In the genomic region with DNA sequence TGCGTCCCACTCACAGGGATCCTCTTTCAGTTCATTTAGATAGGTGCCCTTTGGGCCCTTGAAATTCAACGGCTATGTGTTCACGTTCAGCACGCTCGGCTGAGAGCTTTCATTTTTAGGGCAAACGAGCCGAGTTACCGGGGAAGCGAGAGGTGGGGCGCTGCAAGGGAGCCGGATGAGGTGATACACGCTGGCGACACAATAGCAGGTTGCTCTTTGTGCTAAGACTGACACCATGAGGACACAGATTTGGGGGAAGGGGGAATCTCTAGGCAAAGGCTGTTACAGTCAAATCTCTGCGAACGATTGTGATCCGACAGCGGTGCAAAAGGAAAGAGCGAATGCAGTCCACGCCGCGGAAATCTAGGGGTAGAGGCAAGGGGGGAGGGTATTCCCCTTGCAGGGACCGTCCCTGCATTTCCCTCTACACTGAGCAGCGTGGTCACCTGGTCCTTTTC, we compare ENCODE assay signal across 8 cellular contexts. TPM values are rescaled to one million over a fixed set of nuclear protein-coding genes. Genes with fewer than 3 reads are reported as not detected.
A peak's percentile ranks its signal among the peaks of the same experiment; 100 is the strongest.
DNase-seq lines count a peak whose midpoint lies in the region; ATAC-seq, FAIRE-seq and TF ChIP-seq lines count a peak whose summit lies in the region.

No MANE protein-coding gene starts in this region.

- H3K9me3 ChIP-seq in tibial nerve: no peaks in the 10 kb centered on the region

- ATAC-seq in HG02884 (IDR thresholded peaks at IDR 0.05; ENCODE audit: unreplicated experiment) (peak; percentile 12), memory B cell (ENCODE audit: low read depth) (peak; percentile 28)

- H3K27me3 Mint-ChIP-seq in memory B cell: no peaks in the 10 kb centered on the region

- no peak for FAIRE-seq in RCC 7860 (lab: Jason Lieb, UNC)

- no peak for TF ChIP-seq POLR2A in tibial nerve (IDR thresholded peaks at IDR 0.05)

- H3K36me3 Mint-ChIP-seq in memory B cell: peaks cover 5% of the 10 kb centered on the region

- peak overlapping the region; percentile 93 for H3K4me3 Mint-ChIP-seq in memory B cell

- H3K27ac Mint-ChIP-seq in memory B cell: peak overlapping the region; percentile 93

- DNase-seq in stimulated activated CD8-positive, alpha-beta memory T cell treated with anti-CD3 and anti-CD28 coated beads, Interleukin-15, amount 100 ng/mL, for 24 hours (ENCODE audit: low read depth): peak; percentile 11
- DNase-seq in stimulated activated CD8-positive, alpha-beta memory T cell treated with anti-CD3 and anti-CD28 coated beads, Interleukin-4, amount 100 ng/mL, for 48 hours: no peak
- DNase-seq in RCC 7860 (ENCODE audit: low spot score) (peak; percentile 41), caudate nucleus (lab: John Stamatoyannopoulos, UW) (peak in 23 of 61 donors; percentile 34 to 89 (median 62)), memory B cell (ENCODE audit: low spot score in 2 of 2) (no peak), tibial nerve (ENCODE audit: low spot score in 2 of 2) (no peak), NCI-H187 treated with DMSO at 0.1 percent for 48 hours (lab: John Stamatoyannopoulos, UW) (no peak)

- H3K27me3 ChIP-seq in tibial nerve: no peaks in the 10 kb centered on the region

- no peak for TF ChIP-seq CTCF in tibial nerve (IDR thresholded peaks at IDR 0.05)

- H3K9me3 Mint-ChIP-seq in memory B cell: no peaks in the 10 kb centered on the region

- H3K36me3 ChIP-seq in tibial nerve: no peaks in the 10 kb centered on the region

- 0 to 1% methylated on average over 23 of the region's 23 CpGs for WGBS in tibial nerve, 2 donors

- H3K4me3 ChIP-seq in tibial nerve: peak overlapping the region; percentile 62 to 92 (median 88)

- no peak for TF ChIP-seq EP300 in tibial nerve (IDR thresholded peaks at IDR 0.05)

- peaks cover 0 to 15% (median 2%) of the 10 kb centered on the region in 4 donors for H3K4me1 ChIP-seq in tibial nerve

- H3K27ac ChIP-seq in caudate nucleus (ENCODE audit: low read depth, low read length) (peak overlapping the region; percentile 86), tibial nerve (peak overlapping the region; percentile 88 to 98 (median 96))

- H3K4me1 Mint-ChIP-seq in memory B cell: peaks cover 31% of the 10 kb centered on the region

RNA-seq across cellular contexts. Expression of gene KLLN, which starts 0.7 kb away (rescaled TPM):
- 1 to 10 TPM in 2 of 4 donors, under 1 TPM in 2; 0.78 to 2.2 (median 1.3) TPM for total RNA-seq in tibial nerve

RNA-seq across cellular contexts. Expression of gene PTEN, which starts 0.8 kb away (rescaled TPM):
- 100 to 1,000 TPM; 143 to 224 (median 171) TPM for total RNA-seq in tibial nerve

RNA-seq across cellular contexts. Expression of gene ATAD1, which starts 44.6 kb away (rescaled TPM):
- total RNA-seq in tibial nerve: 10 to 100 TPM; 21.8 to 45.9 (median 26.9) TPM

Comparison
In these comparisons a context has a peak if more than half of its experiments do, and no peak if none do; other contexts are left out.
1. DNase-seq: peak in stimulated activated CD8-positive, alpha-beta memory T cell treated with anti-CD3 and anti-CD28 coated beads, Interleukin-15, amount 100 ng/mL, for 24 hours (single experiment) and RCC 7860 (single experiment); none in stimulated activated CD8-positive, alpha-beta memory T cell treated with anti-CD3 and anti-CD28 coated beads, Interleukin-4, amount 100 ng/mL, for 48 hours (single experiment), memory B cell (0 of 2), tibial nerve (0 of 2) and NCI-H187 treated with DMSO at 0.1 percent for 48 hours (single experiment).